26 cellular contexts compared by ENCODE assay signal in the genomic region with DNA sequence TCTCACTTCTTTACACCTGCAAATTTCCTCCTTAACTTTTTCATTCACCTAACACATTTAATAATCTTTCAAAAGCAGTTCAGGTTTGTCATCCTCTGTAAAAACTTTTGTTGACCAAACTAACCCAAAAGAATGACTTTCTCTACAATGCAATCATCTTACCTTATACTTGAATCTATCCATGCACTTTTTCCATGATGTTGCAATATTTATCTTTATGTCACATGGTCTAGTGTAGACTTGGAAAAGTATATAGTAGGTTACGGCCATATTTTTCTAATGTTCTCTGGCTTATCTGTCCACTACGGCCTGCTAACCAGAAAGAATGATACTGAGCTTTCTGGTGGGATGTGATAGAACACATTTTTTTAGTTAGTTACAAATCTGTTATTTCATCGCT.
"Had no signal": no experiment of that assay in that cellular context is flagged by ENCODE, and none has a peak within 500 bp of the region (broad histone marks: within the 10 kb centered on the region; RNA-seq: fewer than 3 reads in every experiment).

No MANE protein-coding gene starts in this region.

- H3K36me3 ChIP-seq: stomach, suprapubic skin, thoracic aorta, thyroid gland, tibial artery, tibial nerve, transverse colon, upper lobe of left lung, upper lobe of right lung, uterus, vagina had no signal

- DNase-seq: stimulated activated CD4-positive, alpha-beta T cell treated with anti-CD3 and anti-CD28 coated beads, Interleukin-2, amount 100 ng/mL, for 48 hours; stimulated activated CD4-positive, alpha-beta T cell treated with anti-CD3 and anti-CD28 coated beads, Interleukin-4, amount 100 ng/mL, for 1 hour; stimulated activated CD4-positive, alpha-beta T cell treated with anti-CD3 and anti-CD28 coated beads, Interleukin-4, amount 100 ng/mL, for 24 hours; stimulated activated CD4-positive, alpha-beta T cell treated with anti-CD3 and anti-CD28 coated beads, Interleukin-4, amount 100 ng/mL, for 4 hours; stimulated activated CD8-positive, alpha-beta memory T cell treated with anti-CD3 and anti-CD28 coated beads, Interleukin-4, amount 100 ng/mL, for 48 hours; stimulated activated naive B cell treated with anti-CD40 and anti-IgM and Interleukin-4, amounts not matched to agents 10 μg/mL and 1 μg/mL and 100 μg/mL, for 72 hours; stimulated activated naive CD4-positive, alpha-beta T cell; stimulated activated naive CD4-positive, alpha-beta T cell treated with Interleukin-2 at 50 U/mL for 16 hours; stimulated activated naive CD8-positive, alpha-beta T cell treated with anti-CD3 and anti-CD28 coated beads, Interleukin-15, amount 100 ng/mL, for 72 hours; stimulated activated naive CD8-positive, alpha-beta T cell treated with anti-CD3 and anti-CD28 coated beads, Interleukin-15, Interleukin-2, amounts not matched to agents 100 U/mL and 50 U/mL, for 24 hours; stomach; substantia nigra; testis; thyroid gland; tibial artery; transverse colon; trophoblast cell; upper lobe of left lung; upper lobe of right lung; uterus had no signal

- H3K4me1 ChIP-seq: stomach, suprapubic skin, testis, thyroid gland, tibial artery, tibial nerve, transverse colon, upper lobe of left lung, upper lobe of right lung, uterus, vagina had no signal

- H3K9me3 ChIP-seq: stomach, suprapubic skin, testis, thoracic aorta, thyroid gland, tibial artery, transverse colon, upper lobe of left lung, upper lobe of right lung, vagina had no signal

- H3K4me3 ChIP-seq: stomach, suprapubic skin, testis, thoracic aorta, thyroid gland, tibial artery, tibial nerve, transverse colon, upper lobe of left lung, upper lobe of right lung, uterus, vagina had no signal

- H3K27ac ChIP-seq: stomach, suprapubic skin, testis, thoracic aorta, thyroid gland, tibial artery, tibial nerve, transverse colon, upper lobe of left lung, upper lobe of right lung, uterus, vagina had no signal

- ATAC-seq: stimulated activated effector memory CD8-positive, alpha-beta T cell treated with anti-CD3 and anti-CD28 coated beads, Interleukin-12 subunit alpha, Interleukin-12 subunit beta, amount 100 ng/mL, for 72 hours; stimulated activated memory B cell treated with anti-CD40 and anti-IgM and Interleukin-4, amounts not matched to agents 10 μg/mL and 1 μg/mL and 100 μg/mL, for 72 hours; stimulated activated naive B cell treated with anti-CD40 and anti-IgM and Interleukin-4, amounts not matched to agents 10 μg/mL and 1 μg/mL and 100 μg/mL, for 72 hours; stimulated activated naive CD8-positive, alpha-beta T cell treated with anti-CD3 and anti-CD28 coated beads, Interleukin-15, amount 100 ng/mL, for 72 hours; stimulated activated naive CD8-positive, alpha-beta T cell treated with anti-CD3 and anti-CD28 coated beads, Interleukin-15, Interleukin-2, amounts not matched to agents 100 U/mL and 50 U/mL, for 24 hours; upper lobe of right lung had no signal

- H3K27me3 ChIP-seq: suprapubic skin, testis, thyroid gland, tibial artery, tibial nerve, transverse colon, upper lobe of left lung, upper lobe of right lung, uterus, vagina had no signal
